ENCODE assay signal across 24 cellular contexts in genomic region chr11:70372076-70372475, GRCh38.
"Had no signal": no experiment of that assay in that cellular context is flagged by ENCODE, and none has a peak within 500 bp of the region (broad histone marks: within the 10 kb centered on the region; RNA-seq: fewer than 3 reads in every experiment).

No MANE protein-coding gene starts in this region.

- DNase-seq: naive B cell; naive thymus-derived CD8-positive, alpha-beta T cell; nephron progenitor cell; nucleus accumbens; pancreas; psoas muscle; right cardiac atrium; sigmoid colon; small intestine; stimulated activated CD4-positive, alpha-beta T cell treated with anti-CD3 and anti-CD28 coated beads, Interleukin-15, amount 100 ng/mL, for 24 hours; stimulated activated CD4-positive, alpha-beta T cell treated with anti-CD3 and anti-CD28 coated beads, Interleukin-2, amount 100 ng/mL, for 24 hours; stimulated activated CD4-positive, alpha-beta T cell treated with anti-CD3 and anti-CD28 coated beads, Interleukin-2, amount 100 ng/mL, for 48 hours; stimulated activated CD4-positive, alpha-beta T cell treated with anti-CD3 and anti-CD28 coated beads, Interleukin-4, amount 100 ng/mL, for 24 hours; stimulated activated naive B cell treated with anti-CD40 and anti-IgM and Interleukin-4, amounts not matched to agents 10 μg/mL and 1 μg/mL and 100 μg/mL, for 72 hours; stimulated activated naive CD4-positive, alpha-beta T cell treated with Interleukin-2 at 50 U/mL for 16 hours; substantia nigra; testis; tibial artery; transverse colon; upper lobe of left lung had no signal

- H3K4me1 Mint-ChIP-seq: nephron progenitor cell, neural crest cell had no signal

- FAIRE-seq: pancreas, small intestine had no signal

- H3K4me3 Mint-ChIP-seq: naive B cell; naive thymus-derived CD8-positive, alpha-beta T cell; natural killer cell treated with Interleukin-12 subunit alpha and Interleukin-12 subunit beta and Interleukin-15 and Interleukin-18, amount 100 ng/mL, for 72 hours; nephron progenitor cell; neural crest cell; stimulated activated effector memory CD8-positive, alpha-beta T cell treated with anti-CD3 and anti-CD28 coated beads, Interleukin-12 subunit alpha, Interleukin-12 subunit beta, amount 100 ng/mL, for 72 hours; stimulated activated naive B cell treated with anti-CD40 and anti-IgM and Interleukin-4, amounts not matched to agents 10 μg/mL and 1 μg/mL and 100 μg/mL, for 72 hours; stimulated activated naive CD8-positive, alpha-beta T cell treated with anti-CD3 and anti-CD28 coated beads, Interleukin-15, Interleukin-2, amounts not matched to agents 100 ng/mL and 50 ng/mL, for 24 hours had no signal

- H3K27me3 Mint-ChIP-seq: naive B cell; naive thymus-derived CD8-positive, alpha-beta T cell; stimulated activated naive B cell treated with anti-CD40 and anti-IgM and Interleukin-4, amounts not matched to agents 10 μg/mL and 1 μg/mL and 100 μg/mL, for 72 hours; stimulated activated naive CD8-positive, alpha-beta T cell treated with anti-CD3 and anti-CD28 coated beads, Interleukin-15, Interleukin-2, amounts not matched to agents 100 ng/mL and 50 ng/mL, for 24 hours had no signal

- H3K27ac Mint-ChIP-seq: natural killer cell treated with Interleukin-12 subunit alpha and Interleukin-12 subunit beta and Interleukin-15 and Interleukin-18, amount 100 ng/mL, for 72 hours; nephron progenitor cell; stimulated activated effector memory CD8-positive, alpha-beta T cell treated with anti-CD3 and anti-CD28 coated beads, Interleukin-12 subunit alpha, Interleukin-12 subunit beta, amount 100 ng/mL, for 72 hours; stimulated activated naive B cell treated with anti-CD40 and anti-IgM and Interleukin-4, amounts not matched to agents 10 μg/mL and 1 μg/mL and 100 μg/mL, for 72 hours; stimulated activated naive CD8-positive, alpha-beta T cell treated with anti-CD3 and anti-CD28 coated beads, Interleukin-15, Interleukin-2, amounts not matched to agents 100 ng/mL and 50 ng/mL, for 24 hours had no signal
